Comparison of ENCODE assay signal across 25 cellular contexts in genomic region chr4:53990641-53991040, GRCh38.
DNase-seq lines count a peak whose midpoint lies in the region; FAIRE-seq and TF ChIP-seq lines count a peak whose summit lies in the region.
"Had no signal": no experiment of that assay in that cellular context is flagged by ENCODE, and none has a peak within 500 bp of the region (broad histone marks: within the 10 kb centered on the region; RNA-seq: fewer than 3 reads in every experiment).

No MANE protein-coding gene starts in this region.

- peak; percentile 44 for DNase-seq in astrocyte (ENCODE audit: low read depth)
- peak; percentile 50 for DNase-seq in dermis blood vessel endothelial cell
- no peak for DNase-seq in keratinocyte (ENCODE audit: low read depth, low spot score)
- DNase-seq in SIG-M5 treated with dmso at 0.1 percent for 504 hours (lab: John Stamatoyannopoulos, UW; ENCODE audit: unreplicated experiment): no peak
- no peak for DNase-seq in activated T-helper 1 cell treated with anti-CD3 and anti-CD28 coated beads, Interleukin-12 subunit alpha, Interleukin-12 subunit beta, Interleukin-2, Interleukin-4 antibody, amounts not matched to agents 30 ng/mL and 10 ng/mL and 1 ng/mL, durations not matched to agents 14 hours and 24 hours and 36 hours (ENCODE audit: low spot score)
- no peak for DNase-seq in amygdala (lab: John Stamatoyannopoulos, UW)
- no peak for DNase-seq in NCI-H774 (lab: John Stamatoyannopoulos, UW)
- DNase-seq: AML-193; CD4-positive, alpha-beta T cell; NCI-H1092; NCI-H1436; NCI-H187; NCI-H2171 treated with DMSO at 0.1 percent for 48 hours; NCI-H524; NCI-H82; SIG-M5; SK-N-SH; SW 1271 had no signal

- H3K27me3 ChIP-seq in astrocyte (ENCODE audit: insufficient read depth, low read length): no peaks in the 10 kb centered on the region
- no peaks in the 10 kb centered on the region for H3K27me3 ChIP-seq in keratinocyte (ENCODE audit: control insufficient read depth, extremely low read depth, insufficient read depth, low read length)
- H3K27me3 ChIP-seq: BLaER1 treated with 17β-estradiol and CSF1 and Interleukin-3, amounts not matched to agents 10 nM and 100 nM had no signal

- no peak overlapping the region for H3K4me3 ChIP-seq in HEK293 (ENCODE audit: low read depth, low read length)
- no peak overlapping the region for H3K4me3 ChIP-seq in astrocyte (ENCODE audit: insufficient read depth, low read depth, low read length)
- H3K4me3 ChIP-seq in keratinocyte (ENCODE audit: control insufficient read depth in 2 of 3, extremely low read depth in 1 of 3, insufficient read depth in 2 of 3, low read depth in 1 of 3, low read length in 3 of 3): no peak overlapping the region
- H3K4me3 ChIP-seq: BLaER1 treated with 17β-estradiol and CSF1 and Interleukin-3, amounts not matched to agents 10 nM and 100 nM had no signal

- H3K4me1 ChIP-seq in HEK293 (ENCODE audit: control insufficient read depth, insufficient read depth, low read length) (no peaks in the 10 kb centered on the region), astrocyte (ENCODE audit: insufficient read depth, low read length) (peaks cover 10% of the 10 kb centered on the region), keratinocyte (ENCODE audit: control insufficient read depth, extremely low read depth, insufficient read depth, low read length) (peaks cover 28% of the 10 kb centered on the region)

- CTCF ChIA-PET in HEK293 (lab: Yijun Ruan, JAX): interaction anchor here (0.6 to 1.2 kb wide), 2 partner anchors 53 to 60 kb away, joined by 3 to 6 read pairs; no protein-coding TSS in a partner anchor

- POLR2A ChIA-PET in HEK293 (lab: Yijun Ruan, JAX): no interaction called here

- no peaks in the 10 kb centered on the region for H3K79me2 ChIP-seq in astrocyte (ENCODE audit: insufficient read depth, low read length)
- no peaks in the 10 kb centered on the region for H3K79me2 ChIP-seq in keratinocyte (ENCODE audit: control insufficient read depth, insufficient read depth, low read length)

- dilution Hi-C loops in keratinocyte (cut with MboI; ENCODE audit: extremely low pct_ligation_motif_present, low sequenced_read_pairs): no loop called here

- no peaks in the 10 kb centered on the region for H3K9me1 ChIP-seq in keratinocyte (ENCODE audit: control insufficient read depth, extremely low read depth, insufficient read depth, low read length)

- H3K9me3 ChIP-seq in HEK293 (ENCODE audit: control insufficient read depth, insufficient read depth, low read depth, low read length): no peaks in the 10 kb centered on the region
- H3K9me3 ChIP-seq in astrocyte (ENCODE audit: insufficient read depth, low read depth, low read length): no peaks in the 10 kb centered on the region
- H3K9me3 ChIP-seq in keratinocyte (ENCODE audit: control insufficient read depth, low read depth, low read length): no peaks in the 10 kb centered on the region
- H3K9me3 ChIP-seq: SK-N-SH had no signal

- H3K4me3 Mint-ChIP-seq in astrocyte (ENCODE audit: unreplicated experiment): no peak overlapping the region
- H3K4me3 Mint-ChIP-seq in activated T-helper 1 cell treated with anti-CD3 and anti-CD28 coated beads, Interleukin-12 subunit alpha, Interleukin-12 subunit beta, Interleukin-2, Interleukin-4 antibody, amounts not matched to agents 30 ng/mL and 10 ng/mL and 1 ng/mL, durations not matched to agents 14 hours and 24 hours and 36 hours: no peak overlapping the region
- H3K4me3 Mint-ChIP-seq: CD4-positive, alpha-beta T cell had no signal

- H3K36me3 ChIP-seq in HEK293 (ENCODE audit: control insufficient read depth in 2 of 2, insufficient read depth in 1 of 2, low read length in 2 of 2) (no peaks in the 10 kb centered on the region), astrocyte (ENCODE audit: insufficient read depth, low read length) (no peaks in the 10 kb centered on the region), keratinocyte (ENCODE audit: control insufficient read depth in 2 of 2, extremely low read depth in 1 of 2, insufficient read depth in 2 of 2, low read length in 2 of 2) (no peaks in the 10 kb centered on the region)

- H3K27ac ChIP-seq in HEK293 (ENCODE audit: extremely low read depth, low read depth, low read length) (no peak overlapping the region), astrocyte (ENCODE audit: low read depth, low read length) (no peak overlapping the region), keratinocyte (ENCODE audit: control insufficient read depth, insufficient read depth, low read length) (no peak overlapping the region)
- H3K27ac ChIP-seq: BLaER1 treated with 17β-estradiol and CSF1 and Interleukin-3, amounts not matched to agents 10 nM and 100 nM; KMS-11 had no signal

- no peak overlapping the region for H3K27ac Mint-ChIP-seq in astrocyte (ENCODE audit: unreplicated experiment)
- H3K27ac Mint-ChIP-seq in activated T-helper 1 cell treated with anti-CD3 and anti-CD28 coated beads, Interleukin-12 subunit alpha, Interleukin-12 subunit beta, Interleukin-2, Interleukin-4 antibody, amounts not matched to agents 30 ng/mL and 10 ng/mL and 1 ng/mL, durations not matched to agents 14 hours and 24 hours and 36 hours: no peak overlapping the region
- H3K27ac Mint-ChIP-seq: CD4-positive, alpha-beta T cell had no signal

- no peak overlapping the region for H3K9ac ChIP-seq in astrocyte (ENCODE audit: low read length)
- H3K9ac ChIP-seq in keratinocyte (ENCODE audit: control insufficient read depth, extremely low read depth, insufficient read depth, low read length): no peak overlapping the region
- H3K9ac ChIP-seq: BLaER1 treated with 17β-estradiol and CSF1 and Interleukin-3, amounts not matched to agents 10 nM and 100 nM; KMS-11; SK-N-SH had no signal

- FAIRE-seq in astrocyte (lab: Jason Lieb, UNC) (no peak), keratinocyte (lab: Jason Lieb, UNC) (peak; percentile 20)
- FAIRE-seq: A204.1, D721Med, GM18507, H54 had no signal

- peaks cover 2% of the 10 kb centered on the region for H3K36me3 Mint-ChIP-seq in astrocyte (ENCODE audit: low read depth, unreplicated experiment)
- no peaks in the 10 kb centered on the region for H3K36me3 Mint-ChIP-seq in activated T-helper 1 cell treated with anti-CD3 and anti-CD28 coated beads, Interleukin-12 subunit alpha, Interleukin-12 subunit beta, Interleukin-2, Interleukin-4 antibody, amounts not matched to agents 30 ng/mL and 10 ng/mL and 1 ng/mL, durations not matched to agents 14 hours and 24 hours and 36 hours (ENCODE audit: low read depth)

- no peaks in the 10 kb centered on the region for H3K9me3 Mint-ChIP-seq in astrocyte (ENCODE audit: unreplicated experiment)
- H3K9me3 Mint-ChIP-seq in activated T-helper 1 cell treated with anti-CD3 and anti-CD28 coated beads, Interleukin-12 subunit alpha, Interleukin-12 subunit beta, Interleukin-2, Interleukin-4 antibody, amounts not matched to agents 30 ng/mL and 10 ng/mL and 1 ng/mL, durations not matched to agents 14 hours and 24 hours and 36 hours: no peaks in the 10 kb centered on the region
- H3K9me3 Mint-ChIP-seq: CD4-positive, alpha-beta T cell had no signal

- H3K27me3 Mint-ChIP-seq in astrocyte (ENCODE audit: low read depth, unreplicated experiment): no peaks in the 10 kb centered on the region
- H3K27me3 Mint-ChIP-seq in activated T-helper 1 cell treated with anti-CD3 and anti-CD28 coated beads, Interleukin-12 subunit alpha, Interleukin-12 subunit beta, Interleukin-2, Interleukin-4 antibody, amounts not matched to agents 30 ng/mL and 10 ng/mL and 1 ng/mL, durations not matched to agents 14 hours and 24 hours and 36 hours (ENCODE audit: insufficient read depth): no peaks in the 10 kb centered on the region
- H3K27me3 Mint-ChIP-seq: CD4-positive, alpha-beta T cell had no signal

- TF ChIP-seq CTCF in HEK293 (tag by site-specific recombination; IDR thresholded peaks at IDR 0.05) (no peak), astrocyte (IDR thresholded peaks at IDR 0.05; ENCODE audit: insufficient read depth, low read depth, low read length) (no peak), keratinocyte (optimal IDR thresholded peaks at IDR 0.05 in 1 of 3, IDR thresholded peaks at IDR 0.05 in 1 of 3, conservative IDR thresholded peaks at IDR 0.05 in 1 of 3; ENCODE audit: extremely low read depth in 1 of 3, insufficient read depth in 2 of 3, low read length in 3 of 3) (no peak)

- intact Hi-C loops in activated T-helper 1 cell treated with anti-CD3 and anti-CD28 coated beads, Interleukin-12 subunit alpha, Interleukin-12 subunit beta, Interleukin-2, Interleukin-4 antibody, amounts not matched to agents 30 ng/mL and 10 ng/mL and 1 ng/mL, durations not matched to agents 14 hours and 24 hours and 36 hours (cut with micrococcal nuclease): no loop called here

- H3K4me1 Mint-ChIP-seq in astrocyte (ENCODE audit: low read depth, unreplicated experiment): peaks cover 11% of the 10 kb centered on the region
- H3K4me1 Mint-ChIP-seq in activated T-helper 1 cell treated with anti-CD3 and anti-CD28 coated beads, Interleukin-12 subunit alpha, Interleukin-12 subunit beta, Interleukin-2, Interleukin-4 antibody, amounts not matched to agents 30 ng/mL and 10 ng/mL and 1 ng/mL, durations not matched to agents 14 hours and 24 hours and 36 hours (ENCODE audit: low read depth): no peaks in the 10 kb centered on the region

- H3K4me2 ChIP-seq in astrocyte (ENCODE audit: low read length): no peak overlapping the region
- no peak overlapping the region for H3K4me2 ChIP-seq in keratinocyte (ENCODE audit: control insufficient read depth, extremely low read depth, insufficient read depth, low read depth, low read length)
- H3K4me2 ChIP-seq: BLaER1 treated with 17β-estradiol and CSF1 and Interleukin-3, amounts not matched to agents 10 nM and 100 nM; KMS-11; SK-N-SH had no signal

- H4K20me1 ChIP-seq in astrocyte (ENCODE audit: insufficient read depth, low read length) (no peaks in the 10 kb centered on the region), keratinocyte (ENCODE audit: control insufficient read depth, extremely low read depth, insufficient read depth, low read length) (no peaks in the 10 kb centered on the region)
- H4K20me1 ChIP-seq: BLaER1 treated with 17β-estradiol and CSF1 and Interleukin-3, amounts not matched to agents 10 nM and 100 nM had no signal

- no peak overlapping the region for H2AFZ ChIP-seq in astrocyte (ENCODE audit: low read depth, low read length)
- no peak overlapping the region for H2AFZ ChIP-seq in keratinocyte (ENCODE audit: control insufficient read depth, low read length)

TF ChIP-seq in HEK293, 187 proteins besides CTCF, POLR2A, EP300 and RAD21 (continues in another document):
- TF ChIP-seq ZNF394 (tag by site-specific recombination; IDR thresholded peaks at IDR 0.05; ENCODE audit: borderline replicate concordance) (no peak), EGR2 (tag by site-specific recombination; IDR thresholded peaks at IDR 0.05; ENCODE audit: low read depth) (peak; percentile 63)

Comparison
In these comparisons a context has a peak if more than half of its experiments do, and no peak if none do; other contexts are left out.
1. DNase-seq: peak in astrocyte (single experiment) and dermis blood vessel endothelial cell (single experiment); none in keratinocyte (single experiment), SIG-M5 treated with dmso at 0.1 percent for 504 hours (single experiment), activated T-helper 1 cell treated with anti-CD3 and anti-CD28 coated beads, Interleukin-12 subunit alpha, Interleukin-12 subunit beta, Interleukin-2, Interleukin-4 antibody, amounts not matched to agents 30 ng/mL and 10 ng/mL and 1 ng/mL, durations not matched to agents 14 hours and 24 hours and 36 hours (single experiment), amygdala (0 of 56) and NCI-H774 (single experiment).